ENCODE assay signal across 1 cellular context in genomic region chr1:204077979-204078696, GRCh38.
TF ChIP-seq lines count a peak whose summit lies in the region.

No MANE protein-coding gene starts in this region.

TF ChIP-seq in endothelial cell of umbilical vein, 7 proteins besides CTCF, POLR2A, EP300 and RAD21 (continued from another document):
- TF ChIP-seq, protein P1, sequence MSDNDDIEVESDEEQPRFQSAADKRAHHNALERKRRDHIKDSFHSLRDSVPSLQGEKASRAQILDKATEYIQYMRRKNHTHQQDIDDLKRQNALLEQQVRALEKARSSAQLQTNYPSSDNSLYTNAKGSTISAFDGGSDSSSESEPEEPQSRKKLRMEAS (IDR thresholded peaks at IDR 0.05; ENCODE audit: insufficient read depth, insufficient read length): no peak
TF ChIP-seq in endothelial cell of umbilical vein: peak in this region for 0.
